In the genomic region with DNA sequence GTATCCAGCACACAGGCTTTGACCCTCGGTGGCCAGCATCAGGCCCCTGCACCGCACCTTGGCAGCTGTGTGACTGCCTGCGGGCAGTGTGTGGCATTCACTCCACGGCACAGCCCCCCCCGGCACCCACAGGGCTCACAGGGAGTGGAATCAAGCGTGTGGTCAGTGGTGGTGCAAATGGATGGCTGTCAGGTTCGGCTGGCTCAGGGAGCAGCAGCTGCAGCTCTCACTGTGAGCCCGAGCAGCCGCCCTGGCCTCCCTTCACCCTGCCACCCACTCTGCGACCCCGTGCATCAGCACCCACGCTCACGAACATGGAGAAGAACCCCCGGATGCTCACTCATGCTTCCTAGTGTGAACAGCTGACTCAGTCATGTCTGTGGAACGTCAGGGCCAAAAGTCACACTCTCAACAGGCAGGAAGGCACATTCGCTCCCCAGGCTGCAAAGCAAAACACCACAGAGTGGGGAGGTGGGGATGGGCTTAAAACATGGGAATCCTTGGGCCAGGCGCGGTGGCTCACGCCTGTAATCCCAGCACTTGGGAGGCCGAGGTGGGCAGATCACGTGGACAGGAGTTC, we compare ENCODE assay signal across 16 cellular contexts. TPM values are rescaled to one million over a fixed set of nuclear protein-coding genes. Genes with fewer than 3 reads are reported as not detected.
A peak's percentile ranks its signal among the peaks of the same experiment; 100 is the strongest.
DNase-seq lines count a peak whose midpoint lies in the region; ATAC-seq, FAIRE-seq and TF ChIP-seq lines count a peak whose summit lies in the region.
"Had no signal": no experiment of that assay in that cellular context is flagged by ENCODE, and none has a peak within 500 bp of the region (broad histone marks: within the 10 kb centered on the region; RNA-seq: fewer than 3 reads in every experiment).

No MANE protein-coding gene starts in this region.

- no peaks in the 10 kb centered on the region for H4K20me1 ChIP-seq in IMR-90 (ENCODE audit: insufficient read depth, low read length)
- H4K20me1 ChIP-seq in fibroblast of lung (ENCODE audit: control insufficient read depth, extremely low read depth, insufficient read depth, low read length) = no peaks in the 10 kb centered on the region
- no peaks in the 10 kb centered on the region for H4K20me1 ChIP-seq in osteoblast (ENCODE audit: insufficient read depth, low read length)

- H3K79me2 ChIP-seq in fibroblast of lung (ENCODE audit: control insufficient read depth, insufficient read depth, low read length) = no peaks in the 10 kb centered on the region
- H3K79me2 ChIP-seq in osteoblast (ENCODE audit: insufficient read depth, low read length) = no peaks in the 10 kb centered on the region

- H3K27me3 ChIP-seq in IMR-90 (ENCODE audit: control insufficient read depth, insufficient read depth, low read length) (no peaks in the 10 kb centered on the region), fibroblast of lung (ENCODE audit: control insufficient read depth, insufficient read depth, low read length) (no peaks in the 10 kb centered on the region), osteoblast (ENCODE audit: insufficient read depth, low read length) (no peaks in the 10 kb centered on the region)
- H3K27me3 ChIP-seq: gastrocnemius medialis had no signal

- H3K9me1 ChIP-seq in IMR-90 (ENCODE audit: insufficient read depth, low read length) = 0 out of 2 replicates have a peak, but pooled peaks cover 8% of the 10 kb centered on the region

- no peak for TF ChIP-seq POLR2A in IMR-90 (IDR thresholded peaks at IDR 0.05; ENCODE audit: low read depth, low read length)

- no peak overlapping the region; the same call in 2 of the 3 replicates for H2BK15ac ChIP-seq in IMR-90 (ENCODE audit: low read depth, low read length)

- CTCF ChIA-PET in IMR-90 (lab: Yijun Ruan, JAX) = no interaction called here

- H2BK20ac ChIP-seq in IMR-90 (ENCODE audit: low read depth, low read length) = no peak overlapping the region

- H3K4ac ChIP-seq in IMR-90 (ENCODE audit: low read depth, low read length) = peak overlapping the region; percentile 45

- intact Hi-C loops in IMR-90 (cut with micrococcal nuclease) = no loop called here

- POLR2A ChIA-PET in IMR-90 (lab: Charles Lee; ENCODE audit: unreplicated experiment) = no interaction called here

- DNase-seq in activated CD4-positive, CD25-positive, alpha-beta regulatory T cell treated with anti-CD3 and anti-CD28 coated beads, Interleukin-2, amount 50 U/mL, for 72 hours = peak; percentile 17
- peak; percentile 84 for DNase-seq in IMR-90
- peak; percentile 24 to 53 for DNase-seq in fibroblast of lung (ENCODE audit: low read depth in 2 of 2)
- peak; percentile 91 for DNase-seq in osteoblast (ENCODE audit: insufficient read length, low spot score, missing footprints)
- DNase-seq in NCI-H226 = no peak
- DNase-seq in NCI-H526 (lab: John Stamatoyannopoulos, UW) = no peak
- DNase-seq in D721Med (ENCODE audit: insufficient read length, low spot score) = no peak
- DNase-seq: gastrocnemius medialis, MV-4-11, NCI-H2029 treated with DMSO at 0.1 percent for 48 hours, NCI-H510A treated with DMSO at 0.1 percent for 48 hours had no signal

- H3K79me1 ChIP-seq in IMR-90 (ENCODE audit: low read depth in 1 of 2, low read length in 2 of 2) = no peaks in the 10 kb centered on the region

- H3K9ac ChIP-seq in IMR-90 (ENCODE audit: low read depth, low read length) (no peak overlapping the region), fibroblast of lung (ENCODE audit: insufficient read depth, low read length) (no peak overlapping the region)

- H3K36me3 ChIP-seq in IMR-90 (ENCODE audit: control insufficient read depth, insufficient read depth, low read length) = no peaks in the 10 kb centered on the region
- H3K36me3 ChIP-seq in fibroblast of lung (ENCODE audit: control insufficient read depth, insufficient read depth, low read length) = no peaks in the 10 kb centered on the region
- no peaks in the 10 kb centered on the region for H3K36me3 ChIP-seq in osteoblast (ENCODE audit: insufficient read depth, low read length)
- H3K36me3 ChIP-seq: gastrocnemius medialis had no signal

- no peak for TF ChIP-seq CTCF in IMR-90 (conservative IDR thresholded peaks at IDR 0.05; ENCODE audit: low read depth, low read length)
- TF ChIP-seq CTCF in fibroblast of lung (conservative IDR thresholded peaks at IDR 0.05 in 1 of 2, IDR thresholded peaks at IDR 0.05 in 1 of 2; ENCODE audit: low read depth in 1 of 2, low read length in 2 of 2) = no peak
- TF ChIP-seq CTCF in osteoblast (IDR thresholded peaks at IDR 0.05; ENCODE audit: extremely low read depth, low read depth, low read length) = no peak
- no peak for TF ChIP-seq CTCF in D721Med (IDR thresholded peaks at IDR 0.05; ENCODE audit: insufficient read depth, missing control alignments)

- H4K5ac ChIP-seq in IMR-90 (ENCODE audit: low read depth, low read length) = no peak overlapping the region

- no peak for TF ChIP-seq RAD21 in IMR-90 (IDR thresholded peaks at IDR 0.05; ENCODE audit: low read length)

- H3K4me2 ChIP-seq in IMR-90 (ENCODE audit: low read depth, low read length) (no peak overlapping the region), fibroblast of lung (ENCODE audit: extremely low read depth, insufficient read depth, low read length) (no peak overlapping the region), osteoblast (ENCODE audit: insufficient read depth, low read length) (no peak overlapping the region)

- ATAC-seq in activated CD4-positive, CD25-positive, alpha-beta regulatory T cell treated with anti-CD3 and anti-CD28 coated beads, Interleukin-2, amount 50 U/mL, for 24 hours = no peak
- peak; percentile 21 for ATAC-seq in IMR-90 (ENCODE audit: low read depth)
- ATAC-seq: gastrocnemius medialis, K562 had no signal

- H3K27ac ChIP-seq in IMR-90 (ENCODE audit: insufficient read depth, low read length) (no peak overlapping the region), fibroblast of lung (ENCODE audit: insufficient read depth, low read length) (no peak overlapping the region), osteoblast (ENCODE audit: low read depth, low read length) (no peak overlapping the region)
- H3K27ac ChIP-seq: 22Rv1, gastrocnemius medialis, HL-60 had no signal

- WGBS in IMR-90 (ENCODE audit: extremely low coverage in 2 of 2, insufficient read length in 1 of 2), 2 experiments = 70% methylated on average over 4 of the region's 21 CpGs; no CpG with 5 or more reads in 1 of the 2 experiments

- H4K91ac ChIP-seq in IMR-90 (ENCODE audit: insufficient read depth, low read depth, low read length) = no peak overlapping the region; the same call in 1 of the 2 replicates

- no peak overlapping the region for H3K14ac ChIP-seq in IMR-90 (replicated peaks; ENCODE audit: low read depth, low read length)

- peak overlapping the region; percentile 67; the same call in 1 of the 2 replicates for H2AK5ac ChIP-seq in IMR-90 (ENCODE audit: low read depth, low read length)

- peak overlapping the region; percentile 49 for H2AFZ ChIP-seq in IMR-90 (replicated peaks; ENCODE audit: low read length, poor library complexity)
- H2AFZ ChIP-seq in fibroblast of lung (ENCODE audit: low read length) = no peak overlapping the region
- H2AFZ ChIP-seq in osteoblast (ENCODE audit: low read length) = no peak overlapping the region

- in situ Hi-C loops in IMR-90 (cut with MboI; ENCODE audit: low sequenced_read_pairs) = no loop called here

- no peak overlapping the region for H3K56ac ChIP-seq in IMR-90 (ENCODE audit: extremely low read depth, insufficient read depth, low read length)

- no peak overlapping the region for H3K23ac ChIP-seq in IMR-90 (ENCODE audit: low read depth, low read length)

- H3K4me3 ChIP-seq in IMR-90 (ENCODE audit: insufficient read depth, low read depth, low read length) (no peak overlapping the region), fibroblast of lung (replicated peaks in 1 of 4; ENCODE audit: control extremely low read depth in 1 of 4, insufficient read depth in 1 of 4, low read depth in 3 of 4, low read length in 4 of 4) (no peak overlapping the region), osteoblast (ENCODE audit: insufficient read depth, low read length) (no peak overlapping the region)
- H3K4me3 ChIP-seq: gastrocnemius medialis, K562 had no signal

- H2BK120ac ChIP-seq in IMR-90 (ENCODE audit: low read depth, low read length) = no peak overlapping the region

- H4K8ac ChIP-seq in IMR-90 (ENCODE audit: low read depth in 2 of 2, low read length in 2 of 2) = no peak overlapping the region

- no TSS peak for BruUV-seq in IMR-90 (replicated peaks; lab: Mats Ljungman, UMichigan)

- H3K9me3 ChIP-seq in IMR-90 (ENCODE audit: control insufficient read depth, insufficient read depth, low read length) (no peaks in the 10 kb centered on the region), fibroblast of lung (ENCODE audit: control insufficient read depth, insufficient read depth, low read depth, low read length) (no peaks in the 10 kb centered on the region), osteoblast (ENCODE audit: low read depth, low read length) (no peaks in the 10 kb centered on the region)
- H3K9me3 ChIP-seq: gastrocnemius medialis had no signal

- no peak overlapping the region for H2BK5ac ChIP-seq in IMR-90 (ENCODE audit: low read depth, low read length, poor library complexity, severe bottlenecking)

- peak overlapping the region; percentile 63 for H2AK9ac ChIP-seq in IMR-90 (replicated peaks; ENCODE audit: low read depth, low read length, poor library complexity)

- no peak overlapping the region for H3K18ac ChIP-seq in IMR-90 (ENCODE audit: low read depth, low read length)

- dilution Hi-C loops in IMR-90 (cut with HindIII; ENCODE audit: low sequenced_read_pairs, unreplicated experiment) = no loop called here

- H3K4me1 ChIP-seq in IMR-90 (ENCODE audit: control insufficient read depth, insufficient read depth, low read length) = no peaks in the 10 kb centered on the region
- peaks cover 3% of the 10 kb centered on the region for H3K4me1 ChIP-seq in fibroblast of lung (ENCODE audit: control insufficient read depth, extremely low read depth, insufficient read depth, low read length)
- no peaks in the 10 kb centered on the region for H3K4me1 ChIP-seq in osteoblast (ENCODE audit: insufficient read depth, low read length)

- no peak for FAIRE-seq in D721Med (lab: Jason Lieb, UNC)
- FAIRE-seq: endothelial cell of umbilical vein, K562 had no signal

TF ChIP-seq in IMR-90, 13 proteins besides CTCF, POLR2A, EP300 and RAD21 (continues in another document):
- TF ChIP-seq NFE2L2 (IDR thresholded peaks at IDR 0.05; ENCODE audit: low read depth, low read length) (peak; percentile 45; the same call in 1 of the 2 replicates), CEBPB (IDR thresholded peaks at IDR 0.05; ENCODE audit: low read depth, low read length) (no peak), FOS (IDR thresholded peaks at IDR 0.05; ENCODE audit: low read depth, low read length) (peak; percentile 44; the same call in 1 of the 2 replicates), SMC3 (IDR thresholded peaks at IDR 0.05; ENCODE audit: low read depth, low read length) (0 out of 2 replicates have a peak, but pooled peaks have one; percentile 6)

RNA-seq across cellular contexts. Expression of a gene that starts 41.5 kb away (rescaled TPM):
- total RNA-seq in IMR-90 (2012; rRNA removed) (16.0 and 18.6 TPM in 2 replicates), fibroblast of lung (67.8 and 218 TPM in 2 replicates), osteoblast (44.8 and 54.3 TPM in 2 replicates)
- polyA plus RNA-seq in IMR-90 (2012; rRNA removed) (211 and 222 TPM in 2 replicates), fibroblast of lung (113 and 147 TPM in 2 replicates)
- polyA plus RNA-seq in IMR-90 (2012; cell fraction: cytosol; rRNA removed) = 148 and 334 TPM in 2 replicates
- polyA plus RNA-seq in IMR-90 (2012; cell fraction: nucleus; rRNA removed; ENCODE audit: low replicate concordance) = 193 and 494 TPM in 2 replicates
- 218 and 275 TPM in 2 replicates for polyA plus RNA-seq in fibroblast of lung (2012)
- 103 and 179 TPM in 2 replicates for polyA minus RNA-seq in fibroblast of lung (ENCODE audit: low replicate concordance)

Comparison
In these comparisons a context has a peak if more than half of its experiments do, and no peak if none do; other contexts are left out.
1. DNase-seq: peak in activated CD4-positive, CD25-positive, alpha-beta regulatory T cell treated with anti-CD3 and anti-CD28 coated beads, Interleukin-2, amount 50 U/mL, for 72 hours (single experiment), IMR-90 (single experiment), fibroblast of lung (2 of 2) and osteoblast (single experiment); none in NCI-H226 (single experiment), NCI-H526 (0 of 2) and D721Med (single experiment).